8 cellular contexts compared by ENCODE assay signal in the genomic region with DNA sequence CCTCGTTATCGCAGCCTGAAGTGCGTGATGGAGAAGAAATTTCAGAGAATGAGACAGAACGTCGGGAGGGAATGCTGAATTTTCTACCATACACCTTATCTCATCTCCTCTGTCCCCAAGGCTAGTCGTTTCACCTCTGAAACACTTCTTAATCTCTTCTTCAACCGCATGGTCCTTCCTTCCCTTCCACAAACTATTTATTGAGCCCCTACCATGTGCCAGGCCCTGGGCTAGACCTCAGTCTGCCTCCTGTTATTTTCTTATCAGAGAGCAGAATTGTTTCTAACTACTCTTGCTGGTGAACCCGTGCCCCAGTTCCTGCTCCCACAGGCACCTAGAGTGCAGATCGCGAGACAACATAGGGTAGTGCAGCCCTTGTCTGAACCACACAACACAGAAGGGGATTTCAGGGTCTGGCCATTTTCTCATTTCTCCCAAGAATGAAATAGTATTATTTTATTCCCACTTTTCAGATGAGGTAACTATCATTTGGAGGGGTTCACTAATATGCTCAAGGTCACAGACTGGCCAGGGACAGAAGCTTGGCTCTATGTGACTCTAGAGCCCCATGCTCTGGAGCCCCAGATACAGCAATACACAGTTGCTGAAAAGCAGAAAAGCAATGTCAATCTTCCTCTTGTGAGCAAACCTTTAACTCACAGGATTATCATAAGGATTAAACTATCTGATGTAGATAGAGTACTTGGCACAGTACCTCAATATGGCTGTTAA. TPM values are rescaled to one million over a fixed set of nuclear protein-coding genes. Genes with fewer than 3 reads are reported as not detected.
DNase-seq lines count a peak whose midpoint lies in the region; ATAC-seq and TF ChIP-seq lines count a peak whose summit lies in the region.

No MANE protein-coding gene starts in this region.

- TF ChIP-seq EP300 in esophagus muscularis mucosa (IDR thresholded peaks at IDR 0.05) (no peak), ovary (IDR thresholded peaks at IDR 0.05) (no peak)

- peak overlapping the region; percentile 98 for H3K4me3 Mint-ChIP-seq in T-helper 17 cell

- H3K27me3 ChIP-seq in esophagus muscularis mucosa (peaks cover 0 to 4% (median 0%) of the 10 kb centered on the region in 4 donors), ovary (no peaks in the 10 kb centered on the region)

- TF ChIP-seq CTCF in esophagus muscularis mucosa (IDR thresholded peaks at IDR 0.05) = no peak
- TF ChIP-seq CTCF in ovary (IDR thresholded peaks at IDR 0.05) = no peak

- H3K36me3 Mint-ChIP-seq in T-helper 17 cell (ENCODE audit: low read depth) = peaks cover 4% of the 10 kb centered on the region

- H3K4me3 ChIP-seq in esophagus muscularis mucosa = peak overlapping the region; percentile 87 to 100 (median 95)
- peak overlapping the region; percentile 76 for H3K4me3 ChIP-seq in ovary

- peaks cover 44 to 47% (median 46%) of the 10 kb centered on the region in 4 donors for H3K4me1 ChIP-seq in esophagus muscularis mucosa
- H3K4me1 ChIP-seq in ovary (ENCODE audit: insufficient read depth) = peaks cover 4% of the 10 kb centered on the region

- H3K27ac Mint-ChIP-seq in T-helper 17 cell = peak overlapping the region; percentile 98

- intact Hi-C loops in esophagus muscularis mucosa (cut with DNase I) (no loop called here), ovary (cut with DNase I) (no loop called here)

- H3K27ac ChIP-seq in esophagus muscularis mucosa (replicated peaks in 1 of 4) (peak overlapping the region; percentile 90 to 97 (median 95)), ovary (peak overlapping the region; percentile 89 to 94)

- peak; percentile 24 for DNase-seq in stimulated activated CD4-positive, alpha-beta T cell treated with anti-CD3 and anti-CD28 coated beads, Interleukin-15, amount 100 ng/mL, for 24 hours
- DNase-seq in stimulated activated CD4-positive, alpha-beta T cell treated with anti-CD3 and anti-CD28 coated beads, Interleukin-12 subunit alpha, Interleukin-12 subunit beta, amount 100 ng/mL, for 4 hours = no peak
- DNase-seq in T-helper 17 cell (peak in 1 of 3 donors; percentile 11), esophagus muscularis mucosa (ENCODE audit: extremely low spot score) (no peak), ovary (no peak), A172 (ENCODE audit: low spot score) (no peak), T-helper 9 cell (no peak), NCI-H1930 (lab: John Stamatoyannopoulos, UW) (no peak)

- H3K4me1 Mint-ChIP-seq in T-helper 17 cell = peaks cover 29% of the 10 kb centered on the region

- TF ChIP-seq POLR2A in esophagus muscularis mucosa (IDR thresholded peaks at IDR 0.05; ENCODE audit: low read depth) (no peak), ovary (IDR thresholded peaks at IDR 0.05) (no peak)

- H3K27me3 Mint-ChIP-seq in T-helper 17 cell = no peaks in the 10 kb centered on the region

- H3K9me3 ChIP-seq in T-helper 17 cell (ENCODE audit: control insufficient read depth, low read length, poor library complexity, severe bottlenecking) (no peaks in the 10 kb centered on the region), esophagus muscularis mucosa (no peaks in the 10 kb centered on the region), ovary (no peaks in the 10 kb centered on the region)

- H3K36me3 ChIP-seq in esophagus muscularis mucosa = peaks cover 13 to 32% (median 29%) of the 10 kb centered on the region in 4 donors
- no peaks in the 10 kb centered on the region for H3K36me3 ChIP-seq in ovary

- ATAC-seq in T-helper 17 cell = peak; percentile 43

- 4% methylated on average over 10 of the region's 10 CpGs for WGBS in esophagus muscularis mucosa
- 0 to 2% (median 1%) methylated on average over 10 of the region's 10 CpGs for WGBS in ovary, 3 donors

RNA-seq across cellular contexts. Expression of a gene that starts 0.6 kb away (rescaled TPM):
- total RNA-seq in T-helper 17 cell (100 to 1,000 TPM in 1 of 2 donors, 10 to 100 TPM in 1; 65.8 to 126 TPM), esophagus muscularis mucosa (10 to 100 TPM; 53.6 to 93.4 (median 70.0) TPM), ovary (10 to 100 TPM; 39.7 to 67.9 (median 49.7) TPM)
- 100 to 1,000 TPM in 1 of 2 donors, 10 to 100 TPM in 1; 45.6 to 119 TPM for polyA plus RNA-seq in ovary
- 121 and 125 TPM in 2 replicates for total RNA-seq in A172 (2014; rRNA removed; shearing (Covaris generic))

RNA-seq across cellular contexts. Expression of a gene that starts 8.3 kb away (rescaled TPM):
- total RNA-seq in T-helper 17 cell (10 to 100 TPM; 41.6 to 42.4 TPM), esophagus muscularis mucosa (10 to 100 TPM; 28.2 to 51.2 (median 48.5) TPM), ovary (10 to 100 TPM; 39.3 to 61.6 (median 52.5) TPM)
- polyA plus RNA-seq in ovary = 10 to 100 TPM; 46.8 to 82.5 TPM
- total RNA-seq in A172 (2014; rRNA removed; shearing (Covaris generic)) = 71.5 and 72.0 TPM in 2 replicates

RNA-seq across cellular contexts. Expression of a gene that starts 31.7 kb away (rescaled TPM):
- 10 to 100 TPM; 16.7 to 21.1 TPM for total RNA-seq in T-helper 17 cell
- total RNA-seq in esophagus muscularis mucosa = 10 to 100 TPM; 16.7 to 22.4 (median 19.3) TPM
- total RNA-seq in ovary = 10 to 100 TPM; 11.2 to 29.7 (median 20.1) TPM
- polyA plus RNA-seq in ovary = 10 to 100 TPM; 13.5 to 25.4 TPM
- total RNA-seq in A172 (2014; rRNA removed; shearing (Covaris generic)) = 38.8 and 43.0 TPM in 2 replicates

RNA-seq across cellular contexts. Expression of a gene that starts 48.5 kb away (rescaled TPM):
- 100 to 1,000 TPM; 118 to 130 TPM for total RNA-seq in T-helper 17 cell
- total RNA-seq in esophagus muscularis mucosa = 10 to 100 TPM; 69.0 to 93.9 (median 87.6) TPM
- total RNA-seq in ovary = 10 to 100 TPM; 42.0 to 67.4 (median 46.6) TPM
- 10 to 100 TPM; 44.0 to 72.4 TPM for polyA plus RNA-seq in ovary
- 108 and 128 TPM in 2 replicates for total RNA-seq in A172 (2014; rRNA removed; shearing (Covaris generic))
